24 cellular contexts compared by ENCODE assay signal in the genomic region with DNA sequence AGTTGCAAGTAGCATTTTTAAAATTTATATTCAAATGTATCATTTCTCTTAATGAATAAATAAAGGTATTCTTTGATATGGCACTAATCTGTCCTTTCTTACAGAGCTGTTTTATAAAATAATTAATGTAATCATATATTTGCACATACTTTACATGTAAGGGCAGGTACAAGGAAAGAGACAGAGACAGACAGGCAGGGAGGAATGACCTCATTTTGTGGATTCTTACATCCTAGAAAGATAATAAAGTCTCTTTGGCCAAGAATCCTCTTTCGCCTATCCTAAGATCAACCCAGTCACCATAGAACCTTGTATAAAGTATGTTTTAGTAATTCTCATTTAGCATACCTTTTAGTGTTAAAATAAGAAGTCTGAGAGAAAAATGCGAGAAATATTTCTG.
DNase-seq lines count a peak whose midpoint lies in the region; ATAC-seq, FAIRE-seq and TF ChIP-seq lines count a peak whose summit lies in the region.
"Had no signal": no experiment of that assay in that cellular context is flagged by ENCODE, and none has a peak within 500 bp of the region (broad histone marks: within the 10 kb centered on the region; RNA-seq: fewer than 3 reads in every experiment).

No MANE protein-coding gene starts in this region.

- H3K4me3 Mint-ChIP-seq in type B pancreatic cell = no peak overlapping the region
- H3K4me3 Mint-ChIP-seq: CD14-positive monocyte; CD4-positive, alpha-beta memory T cell; HFFc6 had no signal

- H3K9me3 ChIP-seq in RWPE2 (ENCODE audit: severe bottlenecking) = no peaks in the 10 kb centered on the region
- H3K9me3 ChIP-seq in keratinocyte (ENCODE audit: control insufficient read depth, low read depth, low read length) = no peaks in the 10 kb centered on the region
- H3K9me3 ChIP-seq: A549; BE2C; BLaER1 treated with 17β-estradiol and CSF1 and Interleukin-3, amounts not matched to agents 10 nM and 100 nM; Caco-2; HAP-1 had no signal

- peak; percentile 38; the same call in 1 of the 3 replicates for ATAC-seq in RWPE2 (ENCODE audit: low read depth)
- ATAC-seq: A549 had no signal

- H3K4me3 ChIP-seq in RWPE2 (ENCODE audit: severe bottlenecking) = no peak overlapping the region
- no peak overlapping the region for H3K4me3 ChIP-seq in epithelial cell of esophagus (ENCODE audit: low read length)
- H3K4me3 ChIP-seq in keratinocyte (ENCODE audit: control insufficient read depth in 2 of 3, extremely low read depth in 1 of 3, insufficient read depth in 2 of 3, low read depth in 1 of 3, low read length in 3 of 3) = no peak overlapping the region
- H3K4me3 ChIP-seq: A549; BLaER1 treated with 17β-estradiol and CSF1 and Interleukin-3, amounts not matched to agents 10 nM and 100 nM; HAP-1 had no signal

- no peaks in the 10 kb centered on the region for H3K9me1 ChIP-seq in keratinocyte (ENCODE audit: control insufficient read depth, extremely low read depth, insufficient read depth, low read length)

- no peaks in the 10 kb centered on the region for H3K27me3 Mint-ChIP-seq in type B pancreatic cell
- H3K27me3 Mint-ChIP-seq: CD4-positive, alpha-beta memory T cell had no signal

- H3K36me3 ChIP-seq in RWPE2 (ENCODE audit: low read depth) (no peaks in the 10 kb centered on the region), keratinocyte (ENCODE audit: control insufficient read depth in 2 of 2, extremely low read depth in 1 of 2, insufficient read depth in 2 of 2, low read length in 2 of 2) (no peaks in the 10 kb centered on the region)
- H3K36me3 ChIP-seq: BE2C; BLaER1 treated with 17β-estradiol and CSF1 and Interleukin-3, amounts not matched to agents 10 nM and 100 nM; HAP-1 had no signal

- no peaks in the 10 kb centered on the region for H4K20me1 ChIP-seq in keratinocyte (ENCODE audit: control insufficient read depth, extremely low read depth, insufficient read depth, low read length)
- H4K20me1 ChIP-seq: BLaER1 treated with 17β-estradiol and CSF1 and Interleukin-3, amounts not matched to agents 10 nM and 100 nM had no signal

- dilution Hi-C loops in keratinocyte (cut with MboI; ENCODE audit: extremely low pct_ligation_motif_present, low sequenced_read_pairs) = no loop called here

- peak; percentile 1 for DNase-seq in HPDE6-E6E7 (ENCODE audit: extremely low spot score)
- DNase-seq in RWPE2 (ENCODE audit: low spot score) = no peak
- DNase-seq in epithelial cell of esophagus (ENCODE audit: low read depth) = peak; percentile 87
- DNase-seq in keratinocyte (ENCODE audit: low read depth, low spot score) = peak; percentile 35
- DNase-seq in type B pancreatic cell (ENCODE audit: extremely low spot score, unreplicated experiment) = no peak
- DNase-seq in COLO829 (ENCODE audit: low spot score) = no peak
- no peak for DNase-seq in NCI-H748 (lab: John Stamatoyannopoulos, UW; ENCODE audit: unreplicated experiment)
- DNase-seq: 8988T; ACHN; AML-193; BE2C; Caco-2; CD4-positive, alpha-beta memory T cell; DMS153; DND-41; GOT3; HFFc6 had no signal

- FAIRE-seq in keratinocyte (lab: Jason Lieb, UNC) = no peak
- FAIRE-seq: A549, G401.6, GM12892, H54 had no signal

- H2AFZ ChIP-seq in keratinocyte (ENCODE audit: control insufficient read depth, low read length) = peak overlapping the region; percentile 37

- no peaks in the 10 kb centered on the region for H3K4me1 Mint-ChIP-seq in type B pancreatic cell (ENCODE audit: unreplicated experiment)
- H3K4me1 Mint-ChIP-seq: CD14-positive monocyte; CD4-positive, alpha-beta memory T cell had no signal

- H3K27ac ChIP-seq in RWPE2 (ENCODE audit: poor library complexity, severe bottlenecking) (peak overlapping the region; percentile 18), keratinocyte (ENCODE audit: control insufficient read depth, insufficient read depth, low read length) (peak overlapping the region; percentile 66)
- H3K27ac ChIP-seq: A549; BLaER1 treated with 17β-estradiol and CSF1 and Interleukin-3, amounts not matched to agents 10 nM and 100 nM had no signal

- TF ChIP-seq CTCF in RWPE2 (IDR thresholded peaks at IDR 0.05; ENCODE audit: poor library complexity, severe bottlenecking) = no peak
- no peak for TF ChIP-seq CTCF in epithelial cell of esophagus (IDR thresholded peaks at IDR 0.05; ENCODE audit: insufficient read depth, low read depth, low read length, missing control alignments)
- TF ChIP-seq CTCF in keratinocyte (optimal IDR thresholded peaks at IDR 0.05 in 1 of 3, IDR thresholded peaks at IDR 0.05 in 1 of 3, conservative IDR thresholded peaks at IDR 0.05 in 1 of 3; ENCODE audit: extremely low read depth in 1 of 3, insufficient read depth in 2 of 3, low read length in 3 of 3) = no peak
- TF ChIP-seq CTCF in type B pancreatic cell (conservative IDR thresholded peaks at IDR 0.05) = no peak

- peak overlapping the region; percentile 32 for H3K4me2 ChIP-seq in keratinocyte (ENCODE audit: control insufficient read depth, extremely low read depth, insufficient read depth, low read depth, low read length)
- H3K4me2 ChIP-seq: A549; BLaER1 treated with 17β-estradiol and CSF1 and Interleukin-3, amounts not matched to agents 10 nM and 100 nM had no signal

- no peak overlapping the region for H3K27ac Mint-ChIP-seq in type B pancreatic cell
- H3K27ac Mint-ChIP-seq: CD14-positive monocyte; CD4-positive, alpha-beta memory T cell; HFFc6 had no signal

- no peaks in the 10 kb centered on the region for H3K36me3 Mint-ChIP-seq in type B pancreatic cell
- H3K36me3 Mint-ChIP-seq: CD14-positive monocyte; CD4-positive, alpha-beta memory T cell had no signal

- H3K27me3 ChIP-seq in RWPE2 (ENCODE audit: insufficient read depth, poor library complexity, severe bottlenecking) (no peaks in the 10 kb centered on the region), keratinocyte (ENCODE audit: control insufficient read depth, extremely low read depth, insufficient read depth, low read length) (no peaks in the 10 kb centered on the region)
- H3K27me3 ChIP-seq: BE2C; BLaER1 treated with 17β-estradiol and CSF1 and Interleukin-3, amounts not matched to agents 10 nM and 100 nM had no signal

- H3K9me3 Mint-ChIP-seq in type B pancreatic cell = no peaks in the 10 kb centered on the region
- H3K9me3 Mint-ChIP-seq: HFFc6 had no signal

- H3K79me2 ChIP-seq in keratinocyte (ENCODE audit: control insufficient read depth, insufficient read depth, low read length) = no peaks in the 10 kb centered on the region

- no peak overlapping the region for H3K9ac ChIP-seq in keratinocyte (ENCODE audit: control insufficient read depth, extremely low read depth, insufficient read depth, low read length)
- H3K9ac ChIP-seq: BLaER1 treated with 17β-estradiol and CSF1 and Interleukin-3, amounts not matched to agents 10 nM and 100 nM had no signal

- H3K4me1 ChIP-seq in RWPE2 (ENCODE audit: insufficient read depth, poor library complexity, severe bottlenecking) (peaks cover 20% of the 10 kb centered on the region), keratinocyte (ENCODE audit: control insufficient read depth, extremely low read depth, insufficient read depth, low read length) (peaks cover 23% of the 10 kb centered on the region)
- H3K4me1 ChIP-seq: A549; BE2C; BLaER1 treated with 17β-estradiol and CSF1 and Interleukin-3, amounts not matched to agents 10 nM and 100 nM; HAP-1 had no signal

Comparison
In these comparisons a context has a peak if more than half of its experiments do, and no peak if none do; other contexts are left out.
1. DNase-seq: peak in HPDE6-E6E7 (single experiment), epithelial cell of esophagus (single experiment) and keratinocyte (single experiment); none in RWPE2 (single experiment), type B pancreatic cell (single experiment), COLO829 (single experiment) and NCI-H748 (single experiment).